ENCODE assay signal across 10 cellular contexts in the genomic region with DNA sequence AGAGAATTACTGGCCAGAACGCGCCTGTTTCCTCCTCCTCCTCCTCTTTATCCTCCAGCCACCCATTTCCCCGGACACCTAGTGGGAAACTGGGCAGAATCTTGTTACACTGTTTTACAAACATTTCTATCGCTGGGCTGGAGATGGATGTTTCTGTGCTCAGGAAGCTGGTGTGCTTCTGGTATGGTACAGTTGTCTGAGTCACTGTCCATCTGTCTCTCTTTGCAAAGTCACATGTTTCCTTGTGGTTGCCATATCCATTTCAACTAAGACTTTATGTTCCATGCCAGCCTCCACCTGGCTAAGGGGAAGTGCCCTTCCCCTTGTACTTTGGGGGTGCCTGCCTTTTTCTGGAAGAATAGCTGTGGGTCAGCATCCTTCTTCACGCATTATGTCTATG.
DNase-seq lines count a peak whose midpoint lies in the region; ATAC-seq, FAIRE-seq and TF ChIP-seq lines count a peak whose summit lies in the region.
"Had no signal": no experiment of that assay in that cellular context is flagged by ENCODE, and none has a peak within 500 bp of the region (broad histone marks: within the 10 kb centered on the region; RNA-seq: fewer than 3 reads in every experiment).

No MANE protein-coding gene starts in this region.

- no peak overlapping the region for H3K27ac Mint-ChIP-seq in nephron progenitor cell

- TF ChIP-seq CTCF in nephron progenitor cell (IDR thresholded peaks at IDR 0.05): no peak

- ATAC-seq in HG03139 (IDR thresholded peaks at IDR 0.05; ENCODE audit: unreplicated experiment): no peak
- ATAC-seq: left lobe of liver had no signal

- H3K27me3 Mint-ChIP-seq in nephron progenitor cell (ENCODE audit: low read depth, poor library complexity): peaks cover 3% of the 10 kb centered on the region

- peak; percentile 20 for FAIRE-seq in HTR-8/SVneo (lab: Jason Lieb, UNC)

- DNase-seq in AML-193 (lab: John Stamatoyannopoulos, UW) (peak; percentile 81 to 85), HTR-8/SVneo (ENCODE audit: insufficient read length, low spot score) (no peak), amniotic epithelial cell (ENCODE audit: low read depth) (peak; percentile 88), kidney tubule cell (ENCODE audit: low spot score) (peak; percentile 66), NCI-H345 (lab: John Stamatoyannopoulos, UW) (no peak), iPS-NIHi11 (ENCODE audit: low spot score) (no peak), nephron progenitor cell (no peak)
- DNase-seq: DMS79 had no signal

- peaks cover 20% of the 10 kb centered on the region for H3K4me1 Mint-ChIP-seq in nephron progenitor cell

- H3K36me3 Mint-ChIP-seq in nephron progenitor cell (ENCODE audit: low read depth): no peaks in the 10 kb centered on the region

- H3K9me3 Mint-ChIP-seq in nephron progenitor cell: peaks cover 7% of the 10 kb centered on the region

- H3K4me3 Mint-ChIP-seq in nephron progenitor cell: no peak overlapping the region

Comparison
In these comparisons a context has a peak if more than half of its experiments do, and no peak if none do; other contexts are left out.
1. DNase-seq: peak in AML-193 (2 of 2), amniotic epithelial cell (single experiment) and kidney tubule cell (single experiment); none in HTR-8/SVneo (single experiment), NCI-H345 (single experiment), iPS-NIHi11 (single experiment) and nephron progenitor cell (single experiment).